Comparison of ENCODE assay signal across 17 cellular contexts in the genomic region with DNA sequence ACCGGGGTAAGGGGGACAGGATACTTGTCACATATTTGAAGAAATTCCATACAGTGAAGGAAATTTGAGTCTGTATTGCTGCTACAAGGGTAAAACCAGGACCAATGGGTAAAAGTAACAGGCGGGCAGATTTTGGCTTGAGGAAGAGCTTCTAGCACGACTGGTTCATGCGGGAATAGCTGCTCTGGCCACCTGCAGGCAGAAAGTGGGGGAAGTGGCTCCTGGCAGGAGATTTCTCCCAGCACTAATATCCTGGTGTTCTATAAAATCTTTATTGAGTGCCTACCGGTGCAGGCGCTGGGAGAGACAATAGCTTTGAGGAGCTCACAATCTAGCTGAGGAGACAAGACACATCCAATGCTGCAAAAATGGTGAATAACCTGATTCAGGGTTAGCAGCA.
"Had no signal": no experiment of that assay in that cellular context is flagged by ENCODE, and none has a peak within 500 bp of the region (broad histone marks: within the 10 kb centered on the region; RNA-seq: fewer than 3 reads in every experiment).

No MANE protein-coding gene starts in this region.

- H3K9me3 ChIP-seq: colonic mucosa, tibial nerve, uterus had no signal

- H3K4me3 ChIP-seq: colonic mucosa, tibial nerve, uterus had no signal

- H3K4me1 ChIP-seq: colonic mucosa, tibial nerve, uterus had no signal

- H3K27me3 ChIP-seq: colonic mucosa, tibial nerve, uterus had no signal

- DNase-seq: activated CD4-positive, CD25-positive, alpha-beta regulatory T cell treated with anti-CD3 and anti-CD28 coated beads, Interleukin-2, amount 50 U/mL, for 72 hours; activated CD8-positive, alpha-beta memory T cell treated with anti-CD3 and anti-CD28 coated beads for 24 hours; activated CD8-positive, alpha-beta memory T cell treated with anti-CD3 and anti-CD28 coated beads, Interleukin-2, amount 50 U/mL, for 48 hours; activated effector memory CD4-positive, alpha-beta T cell treated with Interleukin-2 at 50 U/mL for 16 hours; activated naive CD4-positive, alpha-beta T cell treated with anti-CD3 and anti-CD28 coated beads, Interleukin-2, amount 50 U/mL, for 16 hours; activated T-cell treated with anti-CD3 and anti-CD28 coated beads, Interleukin-2, amount 50 U/mL, for 48 hours; aorta; colonic mucosa; foreskin melanocyte; mesenchymal stem cell; naive thymus-derived CD4-positive, alpha-beta T cell; stimulated activated naive CD4-positive, alpha-beta T cell treated with Interleukin-2 at 50 U/mL for 16 hours; substantia nigra; T-helper 1 cell; T-helper 9 cell; uterus had no signal

- H3K36me3 ChIP-seq: colonic mucosa, uterus had no signal

- H3K27ac ChIP-seq: colonic mucosa, tibial nerve, uterus had no signal
